ENCODE assay signal across 1 cellular context in the genomic region with DNA sequence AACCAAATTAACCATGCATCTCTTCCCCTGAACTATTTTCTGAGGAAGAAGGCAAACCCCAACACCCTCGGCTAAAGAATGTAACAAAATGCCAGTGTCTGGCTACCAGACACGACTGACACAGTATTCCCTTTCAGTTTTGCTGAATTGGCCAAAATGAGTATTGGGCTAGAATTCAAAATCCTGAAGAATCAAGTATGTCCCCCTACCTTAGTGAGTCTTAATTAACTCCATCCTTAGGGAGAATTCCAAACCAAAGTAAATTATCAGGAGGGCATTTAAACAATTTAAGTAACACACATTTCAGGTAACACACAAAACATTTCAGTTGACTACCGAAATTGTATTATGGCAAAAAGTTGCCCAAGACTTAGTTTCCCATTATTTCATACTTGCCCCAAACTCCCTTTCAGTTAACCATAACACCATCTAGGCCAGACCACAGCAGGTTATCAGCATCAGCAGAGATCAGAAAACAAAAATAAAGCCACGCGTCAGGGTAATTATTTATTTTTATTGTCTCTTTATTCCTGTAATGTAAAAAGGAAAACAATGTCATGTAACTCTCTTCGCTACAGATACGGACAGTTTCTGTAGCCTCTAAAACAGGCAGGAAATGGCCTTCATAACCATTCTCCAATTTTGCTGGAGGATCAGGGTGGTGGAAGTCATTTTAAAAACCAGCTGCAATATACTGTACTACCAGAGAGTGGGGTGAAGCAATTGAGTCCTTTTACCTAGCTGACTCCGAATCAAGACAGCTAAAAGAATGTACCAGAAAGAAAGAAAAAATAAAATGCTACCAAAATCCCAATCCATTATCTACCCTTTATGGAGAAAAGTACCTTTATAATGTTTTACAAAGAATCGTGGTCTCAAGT.
TF ChIP-seq lines count a peak whose summit lies in the region.

No MANE protein-coding gene starts in this region.

TF ChIP-seq in K562, 482 proteins besides CTCF, POLR2A, EP300 and RAD21:
- TF ChIP-seq MAFF (IDR thresholded peaks at IDR 0.05; ENCODE audit: low read length) (peak; percentile 67), KDM5B (IDR thresholded peaks at IDR 0.05; ENCODE audit: insufficient replicate concordance, low read depth, low read length) (no peak), ZNF644 (tag; IDR thresholded peaks at IDR 0.05; ENCODE audit: low read depth) (0 out of 2 replicates have a peak, but pooled peaks have one; percentile 37), CHD2 (IDR thresholded peaks at IDR 0.05; ENCODE audit: low read depth, low read length) (no peak), ZNF12 (CRISPR knock-in tag; IDR thresholded peaks at IDR 0.05) (no peak), SPI1 (IDR thresholded peaks at IDR 0.05; ENCODE audit: borderline replicate concordance, low read depth, low read length) (no peak), C11orf30 (IDR thresholded peaks at IDR 0.05; ENCODE audit: low read depth) (peak; percentile 87), MAFG (tag; conservative IDR thresholded peaks at IDR 0.05) (peak; percentile 77), LEF1 (IDR thresholded peaks at IDR 0.05) (no peak), CEBPG (CRISPR knock-in tag; IDR thresholded peaks at IDR 0.05) (no peak), CEBPG (tag; conservative IDR thresholded peaks at IDR 0.05 in 1 of 2, IDR thresholded peaks at IDR 0.05 in 1 of 2) (peak; percentile 28 to 64; a peak in 2 of 4 replicates), ZNF316 (IDR thresholded peaks at IDR 0.05) (peak; percentile 89), ETV6 (IDR thresholded peaks at IDR 0.05; ENCODE audit: borderline replicate concordance in 1 of 2, low read depth in 2 of 2, low read length in 1 of 2) (no peak), ETV6 (CRISPR knock-in tag; IDR thresholded peaks at IDR 0.05; ENCODE audit: borderline replicate concordance) (no peak), CXXC5 (CRISPR knock-in tag; IDR thresholded peaks at IDR 0.05) (no peak), MAFK (IDR thresholded peaks at IDR 0.05; ENCODE audit: low read length) (peak; percentile 69), POLR2H (tag; IDR thresholded peaks at IDR 0.05; ENCODE audit: low read depth) (peak; percentile 6; the same call in 1 of the 2 replicates), CHD1 (IDR thresholded peaks at IDR 0.05; ENCODE audit: low read length) (peak; percentile 64), ELF1 (tag; IDR thresholded peaks at IDR 0.05) (peak; percentile 11)
- TF ChIP-seq, protein P1, sequence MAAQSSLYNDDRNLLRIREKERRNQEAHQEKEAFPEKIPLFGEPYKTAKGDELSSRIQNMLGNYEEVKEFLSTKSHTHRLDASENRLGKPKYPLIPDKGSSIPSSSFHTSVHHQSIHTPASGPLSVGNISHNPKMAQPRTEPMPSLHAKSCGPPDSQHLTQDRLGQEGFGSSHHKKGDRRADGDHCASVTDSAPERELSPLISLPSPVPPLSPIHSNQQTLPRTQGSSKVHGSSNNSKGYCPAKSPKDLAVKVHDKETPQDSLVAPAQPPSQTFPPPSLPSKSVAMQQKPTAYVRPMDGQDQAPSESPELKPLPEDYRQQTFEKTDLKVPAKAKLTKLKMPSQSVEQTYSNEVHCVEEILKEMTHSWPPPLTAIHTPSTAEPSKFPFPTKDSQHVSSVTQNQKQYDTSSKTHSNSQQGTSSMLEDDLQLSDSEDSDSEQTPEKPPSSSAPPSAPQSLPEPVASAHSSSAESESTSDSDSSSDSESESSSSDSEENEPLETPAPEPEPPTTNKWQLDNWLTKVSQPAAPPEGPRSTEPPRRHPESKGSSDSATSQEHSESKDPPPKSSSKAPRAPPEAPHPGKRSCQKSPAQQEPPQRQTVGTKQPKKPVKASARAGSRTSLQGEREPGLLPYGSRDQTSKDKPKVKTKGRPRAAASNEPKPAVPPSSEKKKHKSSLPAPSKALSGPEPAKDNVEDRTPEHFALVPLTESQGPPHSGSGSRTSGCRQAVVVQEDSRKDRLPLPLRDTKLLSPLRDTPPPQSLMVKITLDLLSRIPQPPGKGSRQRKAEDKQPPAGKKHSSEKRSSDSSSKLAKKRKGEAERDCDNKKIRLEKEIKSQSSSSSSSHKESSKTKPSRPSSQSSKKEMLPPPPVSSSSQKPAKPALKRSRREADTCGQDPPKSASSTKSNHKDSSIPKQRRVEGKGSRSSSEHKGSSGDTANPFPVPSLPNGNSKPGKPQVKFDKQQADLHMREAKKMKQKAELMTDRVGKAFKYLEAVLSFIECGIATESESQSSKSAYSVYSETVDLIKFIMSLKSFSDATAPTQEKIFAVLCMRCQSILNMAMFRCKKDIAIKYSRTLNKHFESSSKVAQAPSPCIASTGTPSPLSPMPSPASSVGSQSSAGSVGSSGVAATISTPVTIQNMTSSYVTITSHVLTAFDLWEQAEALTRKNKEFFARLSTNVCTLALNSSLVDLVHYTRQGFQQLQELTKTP (IDR thresholded peaks at IDR 0.05; ENCODE audit: low read depth in 1 of 2, partially characterized antibody in 2 of 2), result peak in 1 of 2 experiments; percentile 25
- TF ChIP-seq, protein P2, sequence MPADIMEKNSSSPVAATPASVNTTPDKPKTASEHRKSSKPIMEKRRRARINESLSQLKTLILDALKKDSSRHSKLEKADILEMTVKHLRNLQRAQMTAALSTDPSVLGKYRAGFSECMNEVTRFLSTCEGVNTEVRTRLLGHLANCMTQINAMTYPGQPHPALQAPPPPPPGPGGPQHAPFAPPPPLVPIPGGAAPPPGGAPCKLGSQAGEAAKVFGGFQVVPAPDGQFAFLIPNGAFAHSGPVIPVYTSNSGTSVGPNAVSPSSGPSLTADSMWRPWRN (IDR thresholded peaks at IDR 0.05; ENCODE audit: low read depth), result peak; percentile 53; the same call in 1 of the 2 replicates
